2 cellular contexts compared by ENCODE assay signal in the genomic region with DNA sequence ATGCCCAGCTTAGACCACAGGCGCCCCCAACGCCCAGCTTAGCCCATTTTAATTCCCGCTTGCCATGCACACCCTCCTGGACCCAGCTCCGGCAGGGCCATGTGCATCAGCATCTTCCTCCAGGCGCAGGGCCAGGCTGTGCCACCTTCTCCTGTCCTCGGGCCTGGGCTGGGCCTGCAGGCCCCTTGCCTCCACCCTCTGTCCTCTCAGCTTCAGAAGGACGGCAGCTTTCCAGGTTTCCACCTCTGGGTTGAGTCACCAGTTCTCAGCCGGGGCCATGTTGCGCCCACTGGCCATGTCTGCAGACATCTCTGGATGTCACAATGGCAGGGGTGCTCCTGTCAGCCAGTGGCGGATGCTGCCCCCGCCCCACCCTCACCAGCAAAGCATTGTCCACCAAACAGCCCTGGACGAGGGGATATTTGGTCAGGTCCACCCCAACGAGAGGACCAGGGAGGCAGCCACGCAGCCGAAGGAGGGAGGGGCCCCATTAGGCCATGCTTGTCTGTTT.
TF ChIP-seq lines count a peak whose summit lies in the region.

No MANE protein-coding gene starts in this region.

TF ChIP-seq in SK-N-SH, 30 proteins besides CTCF, POLR2A, EP300 and RAD21 (continued from another document):
- TF ChIP-seq, protein P1, sequence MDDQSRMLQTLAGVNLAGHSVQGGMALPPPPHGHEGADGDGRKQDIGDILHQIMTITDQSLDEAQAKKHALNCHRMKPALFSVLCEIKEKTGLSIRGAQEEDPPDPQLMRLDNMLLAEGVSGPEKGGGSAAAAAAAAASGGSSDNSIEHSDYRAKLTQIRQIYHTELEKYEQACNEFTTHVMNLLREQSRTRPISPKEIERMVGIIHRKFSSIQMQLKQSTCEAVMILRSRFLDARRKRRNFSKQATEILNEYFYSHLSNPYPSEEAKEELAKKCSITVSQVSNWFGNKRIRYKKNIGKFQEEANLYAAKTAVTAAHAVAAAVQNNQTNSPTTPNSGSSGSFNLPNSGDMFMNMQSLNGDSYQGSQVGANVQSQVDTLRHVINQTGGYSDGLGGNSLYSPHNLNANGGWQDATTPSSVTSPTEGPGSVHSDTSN (IDR thresholded peaks at IDR 0.05): no peak
- TF ChIP-seq JUND (IDR thresholded peaks at IDR 0.05) (no peak), RFX5 (IDR thresholded peaks at IDR 0.05; ENCODE audit: low read length) (no peak)

TF ChIP-seq in SK-N-SH treated with all-trans-retinoic acid at 6 μM for 48 hours, 23 proteins besides CTCF, POLR2A, EP300 and RAD21 (continued from another document):
- TF ChIP-seq, protein P2, sequence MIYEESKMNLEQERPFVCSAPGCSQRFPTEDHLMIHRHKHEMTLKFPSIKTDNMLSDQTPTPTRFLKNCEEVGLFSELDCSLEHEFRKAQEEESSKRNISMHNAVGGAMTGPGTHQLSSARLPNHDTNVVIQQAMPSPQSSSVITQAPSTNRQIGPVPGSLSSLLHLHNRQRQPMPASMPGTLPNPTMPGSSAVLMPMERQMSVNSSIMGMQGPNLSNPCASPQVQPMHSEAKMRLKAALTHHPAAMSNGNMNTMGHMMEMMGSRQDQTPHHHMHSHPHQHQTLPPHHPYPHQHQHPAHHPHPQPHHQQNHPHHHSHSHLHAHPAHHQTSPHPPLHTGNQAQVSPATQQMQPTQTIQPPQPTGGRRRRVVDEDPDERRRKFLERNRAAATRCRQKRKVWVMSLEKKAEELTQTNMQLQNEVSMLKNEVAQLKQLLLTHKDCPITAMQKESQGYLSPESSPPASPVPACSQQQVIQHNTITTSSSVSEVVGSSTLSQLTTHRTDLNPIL (CRISPR knock-in tag; IDR thresholded peaks at IDR 0.05; ENCODE audit: low read depth): no peak
- TF ChIP-seq, protein P3, sequence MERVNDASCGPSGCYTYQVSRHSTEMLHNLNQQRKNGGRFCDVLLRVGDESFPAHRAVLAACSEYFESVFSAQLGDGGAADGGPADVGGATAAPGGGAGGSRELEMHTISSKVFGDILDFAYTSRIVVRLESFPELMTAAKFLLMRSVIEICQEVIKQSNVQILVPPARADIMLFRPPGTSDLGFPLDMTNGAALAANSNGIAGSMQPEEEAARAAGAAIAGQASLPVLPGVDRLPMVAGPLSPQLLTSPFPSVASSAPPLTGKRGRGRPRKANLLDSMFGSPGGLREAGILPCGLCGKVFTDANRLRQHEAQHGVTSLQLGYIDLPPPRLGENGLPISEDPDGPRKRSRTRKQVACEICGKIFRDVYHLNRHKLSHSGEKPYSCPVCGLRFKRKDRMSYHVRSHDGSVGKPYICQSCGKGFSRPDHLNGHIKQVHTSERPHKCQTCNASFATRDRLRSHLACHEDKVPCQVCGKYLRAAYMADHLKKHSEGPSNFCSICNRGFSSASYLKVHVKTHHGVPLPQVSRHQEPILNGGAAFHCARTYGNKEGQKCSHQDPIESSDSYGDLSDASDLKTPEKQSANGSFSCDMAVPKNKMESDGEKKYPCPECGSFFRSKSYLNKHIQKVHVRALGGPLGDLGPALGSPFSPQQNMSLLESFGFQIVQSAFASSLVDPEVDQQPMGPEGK (CRISPR knock-in tag; IDR thresholded peaks at IDR 0.05; ENCODE audit: borderline replicate concordance): no peak
- TF ChIP-seq ARNTL (CRISPR knock-in tag; IDR thresholded peaks at IDR 0.05; ENCODE audit: borderline replicate concordance, low read depth) (no peak), GLIS3 (CRISPR knock-in tag; IDR thresholded peaks at IDR 0.05) (no peak), SNAI2 (CRISPR knock-in tag; IDR thresholded peaks at IDR 0.05) (no peak), ZFP30 (CRISPR knock-in tag; IDR thresholded peaks at IDR 0.05) (no peak)
